Comparison of ENCODE assay signal across 8 cellular contexts in the genomic region with DNA sequence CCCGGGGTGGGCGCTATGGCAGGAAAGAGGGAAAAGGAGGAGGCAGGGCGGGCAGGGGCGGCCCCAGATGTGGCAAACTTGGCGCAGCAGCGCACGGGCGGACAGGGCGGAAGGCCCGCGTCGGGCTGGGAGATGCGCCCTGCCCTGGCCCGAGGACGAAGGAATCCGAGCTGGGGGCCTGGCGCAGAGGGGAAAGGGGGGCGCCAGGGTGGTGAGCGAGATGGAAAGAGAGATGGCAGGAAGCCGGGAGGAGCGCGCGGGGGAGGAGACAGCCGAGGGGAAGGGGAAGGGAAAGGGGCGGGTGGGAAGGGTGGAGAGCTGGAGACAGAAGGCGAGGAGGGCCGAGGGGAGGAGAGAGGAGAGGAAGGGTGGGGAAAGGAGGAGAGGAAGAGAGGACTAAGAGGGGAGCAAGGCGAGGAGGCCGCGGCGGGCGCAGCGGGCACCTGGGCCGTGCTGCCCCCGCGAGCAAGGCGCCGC. TPM values are rescaled to one million over a fixed set of nuclear protein-coding genes. Genes with fewer than 3 reads are reported as not detected.
A peak's percentile ranks its signal among the peaks of the same experiment; 100 is the strongest.
DNase-seq lines count a peak whose midpoint lies in the region; ATAC-seq, FAIRE-seq and TF ChIP-seq lines count a peak whose summit lies in the region.

A gene (plus strand): TSS at position 380 of the 477 bp plus-strand sequence. CDS start 147 bp downstream, outside the sequence.

- no peaks in the 10 kb centered on the region for H3K36me3 ChIP-seq in pancreas

- no peak for FAIRE-seq in pancreas (lab: Jason Lieb, UNC)

- in situ Hi-C loops in G401 (cut with HindIII; ENCODE audit: low sequenced_read_pairs) = no loop called here

- H3K4me3 ChIP-seq in pancreas = peak within 1 kb of the TSS; percentile 32 to 68 (median 54)

- no peaks in the 10 kb centered on the region for H3K9me3 ChIP-seq in pancreas

- peaks cover 0 to 4% (median 0%) of the 10 kb centered on the region in 3 donors for H3K4me1 ChIP-seq in pancreas

- TF ChIP-seq CTCF in pancreas (IDR thresholded peaks at IDR 0.05) = no peak

- intact Hi-C loops in pancreas (cut with DNase I) = no loop called here

- 23 to 34% methylated on average over 26 to 38 of the region's 38 CpGs for WGBS in pancreas, 2 donors

- peak within 1 kb of the TSS; percentile 49 to 81 (median 73) for H3K27ac ChIP-seq in pancreas

- no peaks in the 10 kb centered on the region for H3K27me3 ChIP-seq in pancreas

- DNase-seq in 8988T (peak; percentile 92), G401 (ENCODE audit: low spot score) (peak; percentile 45), NCI-H1694 (lab: John Stamatoyannopoulos, UW) (peak; percentile 52), glomerular visceral epithelial cell (ENCODE audit: extremely low spot score) (peak; percentile 82), pancreas (peak in 5 of 6 donors; percentile 30 to 69 (median 56)), medulla oblongata (ENCODE audit: extremely low spot score) (no peak), left lobe of liver (ENCODE audit: low spot score) (no peak)
- peak; percentile 15 for DNase-seq in activated naive CD4-positive, alpha-beta T cell treated with anti-CD3 and anti-CD28 coated beads, Interleukin-2, amount 50 U/mL, for 16 hours

- ATAC-seq in pancreas (peak in 1 of 4 donors; percentile 15), left lobe of liver (no peak)

RNA-seq across cellular contexts. Expression of the gene that starts here (rescaled TPM):
- total RNA-seq in G401 (2014; rRNA removed; shearing (Covaris generic)) = 35.0 and 61.1 TPM in 2 replicates
- total RNA-seq in pancreas (10 to 100 TPM in 1 of 6 donors, 1 to 10 TPM in 5; 1.8 to 11.8 (median 3.6) TPM), left lobe of liver (2.0 TPM)
- 1 to 10 TPM; 3.8 to 7.1 TPM for polyA plus RNA-seq in pancreas

Comparison
In these comparisons a context has a peak if more than half of its experiments do, and no peak if none do; other contexts are left out.
1. DNase-seq: peak in 8988T (single experiment), G401 (single experiment), NCI-H1694 (single experiment), activated naive CD4-positive, alpha-beta T cell treated with anti-CD3 and anti-CD28 coated beads, Interleukin-2, amount 50 U/mL, for 16 hours (single experiment), glomerular visceral epithelial cell (single experiment) and pancreas (5 of 6); none in medulla oblongata (single experiment) and left lobe of liver (single experiment).